In the genomic region with DNA sequence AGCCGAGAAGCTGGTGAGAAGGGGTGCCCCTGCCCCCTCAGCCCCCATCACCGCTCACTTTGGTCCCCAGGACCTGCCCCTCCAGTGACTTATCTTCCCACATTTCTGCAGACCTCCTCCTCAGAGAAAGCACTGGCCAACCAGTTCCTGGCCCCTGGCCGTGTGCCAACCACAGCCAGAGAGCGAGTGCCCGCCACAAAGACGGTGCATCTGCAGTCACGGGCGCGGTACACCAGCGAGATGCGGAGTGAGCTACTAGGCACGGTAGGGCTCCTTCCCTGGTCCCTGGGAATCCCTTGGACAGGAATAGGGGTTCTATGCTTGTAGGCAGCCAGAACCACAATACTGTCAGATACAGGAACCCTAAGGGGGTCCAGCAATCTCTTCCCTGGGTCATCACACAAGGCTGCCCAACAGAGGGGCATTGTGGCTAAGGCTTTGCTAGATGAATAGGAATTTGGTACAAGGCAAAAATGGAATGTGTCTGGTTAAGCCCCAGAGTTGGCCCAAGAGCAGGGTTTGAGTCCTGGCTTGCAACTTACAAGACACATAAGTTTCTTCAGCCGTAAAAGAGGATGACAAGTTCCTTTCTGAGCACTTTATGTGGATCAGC, we compare ENCODE assay signal across 8 cellular contexts. TPM values are rescaled to one million over a fixed set of nuclear protein-coding genes. Genes with fewer than 3 reads are reported as not detected.
DNase-seq lines count a peak whose midpoint lies in the region; ATAC-seq and TF ChIP-seq lines count a peak whose summit lies in the region.

No MANE protein-coding gene starts in this region.

- H3K36me3 ChIP-seq in kidney epithelial cell (ENCODE audit: control insufficient read depth, insufficient read depth, low read length) (peaks cover 4% of the 10 kb centered on the region), tibial nerve (peaks cover 5 to 60% (median 7%) of the 10 kb centered on the region in 3 donors)

- H3K9me3 Mint-ChIP-seq in activated T-cell treated with anti-CD3 and anti-CD28 coated beads, Interleukin-2, amount 50 U/mL, for 24 hours = no peaks in the 10 kb centered on the region
- no peaks in the 10 kb centered on the region for H3K9me3 Mint-ChIP-seq in activated naive CD8-positive, alpha-beta T cell (ENCODE audit: low read depth)

- peaks cover 30% of the 10 kb centered on the region for H3K4me1 Mint-ChIP-seq in activated T-cell treated with anti-CD3 and anti-CD28 coated beads, Interleukin-2, amount 50 U/mL, for 24 hours (ENCODE audit: low read depth)
- peaks cover 7% of the 10 kb centered on the region for H3K4me1 Mint-ChIP-seq in activated naive CD8-positive, alpha-beta T cell (ENCODE audit: low read depth)

- peak overlapping the region; percentile 84 for H3K4me3 Mint-ChIP-seq in activated T-cell treated with anti-CD3 and anti-CD28 coated beads, Interleukin-2, amount 50 U/mL, for 24 hours
- peak overlapping the region; percentile 91 for H3K4me3 Mint-ChIP-seq in activated naive CD8-positive, alpha-beta T cell

- peak overlapping the region in 3 of 4 donors; percentile 92 to 97 (median 94) for H3K27ac ChIP-seq in tibial nerve

- WGBS in tibial nerve, 2 donors = 73 to 76% methylated on average over 4 to 13 of the region's 13 CpGs

- no peak for TF ChIP-seq EP300 in tibial nerve (IDR thresholded peaks at IDR 0.05)

- H3K27me3 Mint-ChIP-seq in activated T-cell treated with anti-CD3 and anti-CD28 coated beads, Interleukin-2, amount 50 U/mL, for 24 hours = no peaks in the 10 kb centered on the region
- H3K27me3 Mint-ChIP-seq in activated naive CD8-positive, alpha-beta T cell = no peaks in the 10 kb centered on the region

- TF ChIP-seq POLR2A in tibial nerve (IDR thresholded peaks at IDR 0.05) = no peak

- peak overlapping the region; percentile 97 for H3K27ac Mint-ChIP-seq in activated T-cell treated with anti-CD3 and anti-CD28 coated beads, Interleukin-2, amount 50 U/mL, for 24 hours
- H3K27ac Mint-ChIP-seq in activated naive CD8-positive, alpha-beta T cell = peak overlapping the region; percentile 97

- H3K4me1 ChIP-seq in tibial nerve = peaks cover 2 to 24% (median 6%) of the 10 kb centered on the region in 4 donors

- DNase-seq in activated T-cell treated with anti-CD3 and anti-CD28 coated beads, Interleukin-2, amount 50 U/mL, for 24 hours = no peak
- DNase-seq in activated T-cell treated with anti-CD3 and anti-CD28 coated beads for 4 hours = no peak
- DNase-seq in kidney epithelial cell (ENCODE audit: low read depth) = no peak
- DNase-seq in tibial nerve (ENCODE audit: low spot score in 2 of 2) = no peak
- no peak for DNase-seq in cerebellar nuclear complex (lab: John Stamatoyannopoulos, UW)

- peak overlapping the region; percentile 83 for H3K4me3 ChIP-seq in kidney epithelial cell (ENCODE audit: low read depth, low read length)
- peak overlapping the region in 3 of 4 donors; percentile 72 to 92 (median 76) for H3K4me3 ChIP-seq in tibial nerve

- TF ChIP-seq CTCF in kidney epithelial cell (IDR thresholded peaks at IDR 0.05; ENCODE audit: insufficient read depth, low read length, poor library complexity, severe bottlenecking) = no peak
- TF ChIP-seq CTCF in tibial nerve (IDR thresholded peaks at IDR 0.05) = no peak

- no peaks in the 10 kb centered on the region for H3K9me3 ChIP-seq in tibial nerve

- ATAC-seq in GM21825 (IDR thresholded peaks at IDR 0.05; ENCODE audit: unreplicated experiment) (no peak), HG03159 (IDR thresholded peaks at IDR 0.05; ENCODE audit: unreplicated experiment) (no peak)

- peaks cover 63% of the 10 kb centered on the region for H3K36me3 Mint-ChIP-seq in activated T-cell treated with anti-CD3 and anti-CD28 coated beads, Interleukin-2, amount 50 U/mL, for 24 hours (ENCODE audit: low read depth)
- H3K36me3 Mint-ChIP-seq in activated naive CD8-positive, alpha-beta T cell = peaks cover 5% of the 10 kb centered on the region

- no peaks in the 10 kb centered on the region for H3K27me3 ChIP-seq in kidney epithelial cell (ENCODE audit: control insufficient read depth, insufficient read depth, low read length)
- H3K27me3 ChIP-seq in tibial nerve = no peaks in the 10 kb centered on the region

RNA-seq across cellular contexts. Expression of a gene that starts 1.0 kb away (rescaled TPM):
- total RNA-seq in kidney epithelial cell (14.9 and 17.0 TPM in 2 replicates), tibial nerve (10 to 100 TPM; 17.4 to 50.0 (median 28.0) TPM)

RNA-seq across cellular contexts. Expression of a gene that starts 9.9 kb away (rescaled TPM):
- total RNA-seq in kidney epithelial cell (6.8 and 7.1 TPM in 2 replicates), tibial nerve (10 to 100 TPM in 1 of 4 donors, 1 to 10 TPM in 3; 3.3 to 30.0 (median 5.8) TPM)

RNA-seq across cellular contexts. Expression of a gene that starts 29.6 kb away (rescaled TPM):
- total RNA-seq in kidney epithelial cell (89.4 and 107 TPM in 2 replicates), tibial nerve (10 to 100 TPM; 30.0 to 46.0 (median 39.5) TPM)

RNA-seq across cellular contexts. Expression of a gene that starts 48.4 kb away (rescaled TPM):
- total RNA-seq in kidney epithelial cell = 0.27 and 0.29 TPM in 2 replicates
- total RNA-seq in tibial nerve = 10 to 100 TPM in 2 of 4 donors, 1 to 10 TPM in 2; 3.1 to 29.4 (median 17.5) TPM

RNA-seq across cellular contexts. Expression of a gene that starts 51.1 kb away (rescaled TPM):
- 78.4 and 101 TPM in 2 replicates for total RNA-seq in kidney epithelial cell
- total RNA-seq in tibial nerve = 10 to 100 TPM; 60.0 to 72.0 (median 67.0) TPM
